1 cellular context compared by ENCODE assay signal in the genomic region with DNA sequence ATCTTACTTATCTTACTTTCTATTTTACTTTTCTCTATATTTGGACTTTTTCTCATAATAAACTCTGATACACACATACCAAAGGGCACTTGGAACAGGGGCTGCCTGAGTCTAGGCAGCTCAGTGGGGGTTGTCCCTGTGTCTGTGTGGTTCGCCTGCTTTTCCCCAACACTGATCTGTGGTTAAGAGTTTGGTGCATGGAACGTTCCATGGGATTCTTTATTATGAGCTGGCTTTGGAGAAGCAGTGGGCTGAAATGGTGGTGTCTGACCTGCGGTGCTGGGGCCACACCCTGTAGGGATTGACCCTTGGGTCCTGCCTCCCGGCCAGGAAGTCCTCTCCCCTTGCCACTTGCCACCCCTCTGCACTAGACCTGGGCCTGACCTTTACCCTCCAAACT.
TF ChIP-seq lines count a peak whose summit lies in the region.

No MANE protein-coding gene starts in this region.

TF ChIP-seq in H1, 55 proteins besides CTCF, POLR2A, EP300 and RAD21:
- TF ChIP-seq ZNF274 (IDR thresholded peaks at IDR 0.05; ENCODE audit: borderline replicate concordance, extremely low read depth, low read length) = no peak
- TF ChIP-seq SUZ12 (IDR thresholded peaks at IDR 0.05; ENCODE audit: low read length) = no peak
- no peak for TF ChIP-seq ASH2L (IDR thresholded peaks at IDR 0.05; ENCODE audit: low read length)
- TF ChIP-seq RNF2 (IDR thresholded peaks at IDR 0.05; ENCODE audit: borderline replicate concordance, low read depth, low read length, missing control alignments, poor library complexity, severe bottlenecking) = no peak
- no peak for TF ChIP-seq HDAC2 (IDR thresholded peaks at IDR 0.05; ENCODE audit: borderline replicate concordance in 1 of 2, low read depth in 2 of 2, low read length in 2 of 2)
TF ChIP-seq in H1: peak in this region for 0.
